8 cellular contexts compared by ENCODE assay signal in genomic region chr17:55422828-55423164, GRCh38. TPM values are rescaled to one million over a fixed set of nuclear protein-coding genes. Genes with fewer than 3 reads are reported as not detected.
DNase-seq lines count a peak whose midpoint lies in the region; ATAC-seq and TF ChIP-seq lines count a peak whose summit lies in the region.
"Not testable (repeated sequence)": the region's sequence is repeated elsewhere in the genome, so short reads cannot be mapped to it uniquely, and the experiment has no call there.

No MANE protein-coding gene starts in this region.

- not testable (repeated sequence) for H3K4me3 ChIP-seq in CD4-positive, CD25-positive, alpha-beta regulatory T cell (ENCODE audit: low read depth, low read length); colonic mucosa
- H3K4me3 ChIP-seq in GM12864 (ENCODE audit: low read depth, low read length) = peak overlapping the region; percentile 25
- peak overlapping the region; percentile 8 for H3K4me3 ChIP-seq in OCI-LY1 (ENCODE audit: low read depth, low read length, poor library complexity, severe bottlenecking)
- H3K4me3 ChIP-seq in parathyroid adenoma (ENCODE audit: low read depth, low read length) = peak overlapping the region; percentile 33

- peaks cover 33% of the 10 kb centered on the region for H3K4me1 ChIP-seq in CD4-positive, CD25-positive, alpha-beta regulatory T cell (ENCODE audit: control insufficient read depth, insufficient read depth, low read length, poor library complexity, severe bottlenecking)
- H3K4me1 ChIP-seq in OCI-LY1 (ENCODE audit: insufficient read depth, low read length, severe bottlenecking) = peaks cover 77% of the 10 kb centered on the region
- not testable (repeated sequence) for H3K4me1 ChIP-seq in colonic mucosa
- H3K4me1 ChIP-seq in parathyroid adenoma = peaks cover 23% of the 10 kb centered on the region

- not testable (repeated sequence) for H3K9me3 ChIP-seq in CD4-positive, CD25-positive, alpha-beta regulatory T cell (ENCODE audit: control insufficient read depth in 2 of 2, low read length in 2 of 2); OCI-LY1 (ENCODE audit: low read length); colonic mucosa; parathyroid adenoma (ENCODE audit: control insufficient read depth, low read length)

- peak overlapping the region; percentile 86; the same call in 1 of the 2 replicates for H2AFZ ChIP-seq in OCI-LY1 (ENCODE audit: low read length)
- not testable (repeated sequence) for H2AFZ ChIP-seq in parathyroid adenoma

- peaks cover 21 to 34% (median 28%) of the 10 kb centered on the region in 4 donors for H3K4me1 Mint-ChIP-seq in CD4-positive, CD25-positive, alpha-beta regulatory T cell
- H3K4me1 Mint-ChIP-seq in WTC11 (peaks cover 33% of the 10 kb centered on the region), naive B cell (peaks cover 38 to 59% (median 51%) of the 10 kb centered on the region in 3 donors), type B pancreatic cell (ENCODE audit: unreplicated experiment) (peaks cover 17% of the 10 kb centered on the region)

- H3K27ac Mint-ChIP-seq in CD4-positive, CD25-positive, alpha-beta regulatory T cell = peak overlapping the region in 1 of 3 donors; percentile 58
- H3K27ac Mint-ChIP-seq in WTC11 = not testable (repeated sequence)
- H3K27ac Mint-ChIP-seq in naive B cell (peak overlapping the region in 2 of 6 donors; percentile 87 to 88), type B pancreatic cell (peak overlapping the region; percentile 17)

- H3K4me3 Mint-ChIP-seq in CD4-positive, CD25-positive, alpha-beta regulatory T cell = peak overlapping the region; percentile 51 to 87 (median 84)
- not testable (repeated sequence) for H3K4me3 Mint-ChIP-seq in WTC11
- H3K4me3 Mint-ChIP-seq in naive B cell (peak overlapping the region; percentile 37 to 91 (median 85)), type B pancreatic cell (peak overlapping the region; percentile 65)

- H3K9me3 Mint-ChIP-seq in CD4-positive, CD25-positive, alpha-beta regulatory T cell; WTC11; naive B cell; type B pancreatic cell: not testable (repeated sequence)

- peaks cover 19% of the 10 kb centered on the region for H3K27me3 ChIP-seq in CD4-positive, CD25-positive, alpha-beta regulatory T cell (ENCODE audit: control insufficient read depth, insufficient read depth, low read length)
- H3K27me3 ChIP-seq in OCI-LY1 (ENCODE audit: insufficient read depth, low read length); colonic mucosa; parathyroid adenoma (ENCODE audit: control insufficient read depth, insufficient read depth, low read length): not testable (repeated sequence)

- peaks cover 35% of the 10 kb centered on the region for H3K79me2 ChIP-seq in OCI-LY1 (ENCODE audit: insufficient read depth, low read length)
- not testable (repeated sequence) for H3K79me2 ChIP-seq in parathyroid adenoma

- H4K20me1 ChIP-seq in OCI-LY1 (ENCODE audit: insufficient read depth, low read length) = not testable (repeated sequence)

- H3K27me3 Mint-ChIP-seq in CD4-positive, CD25-positive, alpha-beta regulatory T cell = peaks cover 26% of the 10 kb centered on the region
- H3K27me3 Mint-ChIP-seq in WTC11 (ENCODE audit: low read depth); type B pancreatic cell: not testable (repeated sequence)
- peaks cover 0 to 14% (median 4%) of the 10 kb centered on the region in 3 donors for H3K27me3 Mint-ChIP-seq in naive B cell

- DNase-seq in CD4-positive, CD25-positive, alpha-beta regulatory T cell; GM12864 (ENCODE audit: low read depth); WTC11 (ENCODE audit: low spot score); naive B cell; type B pancreatic cell (ENCODE audit: extremely low spot score, unreplicated experiment): not testable (repeated sequence)
- DNase-seq in colonic mucosa = peak; percentile 30

- H3K4me2 ChIP-seq in OCI-LY1 (ENCODE audit: low read length) (peak overlapping the region; percentile 36; the same call in 1 of the 2 replicates), parathyroid adenoma (ENCODE audit: low read length) (peak overlapping the region; percentile 59)

- POLR2A ChIA-PET in WTC11 (lab: Charles Lee) = not testable (repeated sequence)

- not testable (repeated sequence) for TF ChIP-seq CTCF in GM12864 (IDR thresholded peaks at IDR 0.05; ENCODE audit: low read depth, low read length, missing control alignments); OCI-LY1 (IDR thresholded peaks at IDR 0.05; ENCODE audit: low read length); WTC11 (IDR thresholded peaks at IDR 0.05); colonic mucosa (IDR thresholded peaks at IDR 0.05); parathyroid adenoma (IDR thresholded peaks at IDR 0.05); type B pancreatic cell (conservative IDR thresholded peaks at IDR 0.05)

- CTCF ChIA-PET in WTC11 (lab: Charles Lee) = not testable (repeated sequence)

- H3K36me3 Mint-ChIP-seq in CD4-positive, CD25-positive, alpha-beta regulatory T cell; WTC11; naive B cell; type B pancreatic cell: not testable (repeated sequence)

- not testable (repeated sequence) for ATAC-seq in CD4-positive, CD25-positive, alpha-beta regulatory T cell (ENCODE audit: low read depth in 2 of 2); WTC11; naive B cell (ENCODE audit: low read depth in 2 of 2)

- not testable (repeated sequence) for H3F3A ChIP-seq in OCI-LY1 (ENCODE audit: insufficient read depth, low read length)

- intact Hi-C loops in colonic mucosa (cut with DNase I) = not testable (repeated sequence)

- not testable (repeated sequence) for H3K27ac ChIP-seq in CD4-positive, CD25-positive, alpha-beta regulatory T cell (ENCODE audit: insufficient read depth, low read length, poor library complexity, severe bottlenecking)
- H3K27ac ChIP-seq in OCI-LY1 (ENCODE audit: low read depth, low read length, poor library complexity, severe bottlenecking) = peak overlapping the region; percentile 95
- H3K27ac ChIP-seq in colonic mucosa = peak overlapping the region; percentile 44
- peak overlapping the region; percentile 4 for H3K27ac ChIP-seq in parathyroid adenoma

- peak overlapping the region; percentile 8; the same call in 1 of the 2 replicates for H3K9ac ChIP-seq in OCI-LY1 (ENCODE audit: low read length)
- not testable (repeated sequence) for H3K9ac ChIP-seq in colonic mucosa (ENCODE audit: low read depth in 2 of 2, low read length in 2 of 2); parathyroid adenoma

- not testable (repeated sequence) for H3K9me2 ChIP-seq in OCI-LY1 (ENCODE audit: low read depth, low read length)

- not testable (repeated sequence) for H3K36me3 ChIP-seq in CD4-positive, CD25-positive, alpha-beta regulatory T cell (ENCODE audit: control insufficient read depth, insufficient read depth, low read length); colonic mucosa; parathyroid adenoma (ENCODE audit: control insufficient read depth, insufficient read depth, low read length)
- H3K36me3 ChIP-seq in OCI-LY1 (ENCODE audit: insufficient read depth, low read length) = peaks cover 19% of the 10 kb centered on the region

TF ChIP-seq in WTC11, 78 proteins besides CTCF, POLR2A, EP300 and RAD21:
- peak; percentile 69 for TF ChIP-seq GABPB1 (CRISPR knock-in tag; IDR thresholded peaks at IDR 0.05)

RNA-seq across cellular contexts. Expression of gene MMD, which starts 1.2 kb away (rescaled TPM):
- 17.8 TPM for total RNA-seq in CD4-positive, CD25-positive, alpha-beta regulatory T cell
- 10 to 100 TPM; 10.1 to 12.3 (median 11.8) TPM for polyA plus RNA-seq in CD4-positive, CD25-positive, alpha-beta regulatory T cell
- total RNA-seq in WTC11 (2021) (37.2 to 42.8 TPM (median 40.8 TPM) in 3 replicates), colonic mucosa (10 to 100 TPM; 17.3 to 20.0 TPM), type B pancreatic cell (ENCODE audit: low replicate concordance) (14.0 and 36.9 TPM in 2 replicates)
- polyA plus RNA-seq in naive B cell (ENCODE audit: low read depth in 6 of 6) = 10 to 100 TPM; 21.3 to 53.8 (median 32.0) TPM
